Comparison of ENCODE assay signal across 8 cellular contexts in genomic region chr13:112510002-112510780, GRCh38.
DNase-seq lines count a peak whose midpoint lies in the region; ATAC-seq and TF ChIP-seq lines count a peak whose summit lies in the region.

No MANE protein-coding gene starts in this region.

- H3K27ac ChIP-seq in tibial nerve, result no peak overlapping the region

- peak; percentile 34 for TF ChIP-seq CTCF in GM13977 (IDR thresholded peaks at IDR 0.05; ENCODE audit: extremely low read depth, insufficient read depth, missing control alignments)
- peak; percentile 63 for TF ChIP-seq CTCF in astrocyte of the spinal cord (IDR thresholded peaks at IDR 0.05; ENCODE audit: low read depth, low read length)
- TF ChIP-seq CTCF in tibial nerve (IDR thresholded peaks at IDR 0.05), result peak; percentile 11 to 43 (median 28)

- TF ChIP-seq EP300 in tibial nerve (IDR thresholded peaks at IDR 0.05), result no peak

- TF ChIP-seq POLR2A in tibial nerve (IDR thresholded peaks at IDR 0.05), result no peak

- no peaks in the 10 kb centered on the region for H3K4me1 ChIP-seq in tibial nerve

- in situ Hi-C loops in ACHN (cut with HindIII; ENCODE audit: low pct_ligation_motif_present, low pct_unique_long_range_greater_than_20kb, low sequenced_read_pairs), result no loop called here
- in situ Hi-C loops in GM13977 (cut with MboI; ENCODE audit: low pct_unique_long_range_greater_than_20kb, low sequenced_read_pairs, unreplicated experiment), result no loop called here
- in situ Hi-C loops in astrocyte of the spinal cord (cut with HindIII; ENCODE audit: low sequenced_read_pairs), result no loop called here

- no peak for ATAC-seq in HG03520 (IDR thresholded peaks at IDR 0.05; ENCODE audit: unreplicated experiment)

- WGBS in tibial nerve, 2 donors, result 53 to 55% methylated on average over 15 of the region's 15 CpGs

- no peaks in the 10 kb centered on the region for H3K27me3 ChIP-seq in tibial nerve

- H3K9me3 ChIP-seq in tibial nerve, result no peaks in the 10 kb centered on the region

- no peak overlapping the region for H3K4me3 ChIP-seq in astrocyte of the spinal cord (ENCODE audit: low read depth, low read length)
- no peak overlapping the region for H3K4me3 ChIP-seq in tibial nerve

- peaks cover 0 to 74% (median 4%) of the 10 kb centered on the region in 3 donors for H3K36me3 ChIP-seq in tibial nerve

- peak; percentile 84 for DNase-seq in ACHN
- peak; percentile 40 for DNase-seq in GM13977 (ENCODE audit: low spot score)
- DNase-seq in NCI-H2196 (lab: John Stamatoyannopoulos, UW; ENCODE audit: unreplicated experiment), result peak; percentile 10
- DNase-seq in astrocyte of the spinal cord (ENCODE audit: low read depth, low spot score), result peak; percentile 70
- peak; percentile 82 for DNase-seq in islet precursor cell
- no peak for DNase-seq in tibial nerve (ENCODE audit: low spot score in 2 of 2)
- no peak for DNase-seq in activated naive CD4-positive, alpha-beta T cell treated with anti-CD3 and anti-CD28 coated beads, Interleukin-2, amount 50 U/mL, for 16 hours

Comparison
In these comparisons a context has a peak if more than half of its experiments do, and no peak if none do; other contexts are left out.
1. DNase-seq: peak in ACHN (single experiment), GM13977 (single experiment), NCI-H2196 (single experiment), astrocyte of the spinal cord (single experiment) and islet precursor cell (single experiment); none in tibial nerve (0 of 2) and activated naive CD4-positive, alpha-beta T cell treated with anti-CD3 and anti-CD28 coated beads, Interleukin-2, amount 50 U/mL, for 16 hours (single experiment).
2. Peak in every context shown above with its lines, with median percentiles within 50 percentile points of each other: CTCF ChIP-seq.